ENCODE assay signal across 24 cellular contexts in genomic region chr2:229821353-229821752, GRCh38.
DNase-seq lines count a peak whose midpoint lies in the region; ATAC-seq, FAIRE-seq and TF ChIP-seq lines count a peak whose summit lies in the region.
"Had no signal": no experiment of that assay in that cellular context is flagged by ENCODE, and none has a peak within 500 bp of the region (broad histone marks: within the 10 kb centered on the region; RNA-seq: fewer than 3 reads in every experiment).

No MANE protein-coding gene starts in this region.

- peaks cover 16% of the 10 kb centered on the region for H3K36me3 ChIP-seq in cardiac muscle cell

- H3K9me3 Mint-ChIP-seq in activated B cell treated with CpG ODN at 0.5 μM for 24 hours: peaks cover 7% of the 10 kb centered on the region
- H3K9me3 Mint-ChIP-seq in stimulated activated effector memory CD8-positive, alpha-beta T cell treated with anti-CD3 and anti-CD28 coated beads, Interleukin-12 subunit alpha, Interleukin-12 subunit beta, amount 100 ng/mL, for 72 hours: no peaks in the 10 kb centered on the region

- intact Hi-C loops in Right ventricle myocardium inferior (cut with DNase I) (no loop called here), activated B cell treated with CpG ODN at 0.5 μM for 24 hours (cut with micrococcal nuclease) (loop anchor here (5.0 kb wide), 1 partner anchor 51 kb away; no protein-coding TSS in a partner anchor)

- no peak for TF ChIP-seq CTCF in cardiac muscle cell (IDR thresholded peaks at IDR 0.05; ENCODE audit: low read depth, low read length)
- no peak for TF ChIP-seq CTCF in activated B cell treated with CpG ODN at 0.5 μM for 24 hours (IDR thresholded peaks at IDR 0.05)

- DNase-seq in cardiac muscle cell (ENCODE audit: low read depth in 1 of 2, low spot score in 1 of 2) (no peak), Right ventricle myocardium inferior (ENCODE audit: missing footprints) (no peak), GM18507 (ENCODE audit: extremely low spot score, insufficient read length, low read depth) (no peak), activated B cell treated with CpG ODN at 0.5 μM for 24 hours (no peak), DMS 273 (lab: John Stamatoyannopoulos, UW; ENCODE audit: unreplicated experiment) (no peak), NCI-H2171 (lab: John Stamatoyannopoulos, UW) (no peak), NCI-H524 (lab: John Stamatoyannopoulos, UW) (no peak)
- no peak for DNase-seq in stimulated activated effector memory CD8-positive, alpha-beta T cell treated with anti-CD3 and anti-CD28 coated beads, Interleukin-12 subunit alpha, Interleukin-12 subunit beta, amount 100 ng/mL, for 72 hours (ENCODE audit: low spot score in 2 of 2)
- DNase-seq: activated naive CD8-positive, alpha-beta T cell treated with anti-CD3 and anti-CD28 coated beads, Interleukin-2, amount 10 ng/mL, durations not matched to agents 7 days and 5 days; dermis blood vessel endothelial cell; gastrocnemius medialis; IMR-90; left cardiac atrium; NCI-H1417; RPMI8226; stimulated activated CD4-positive, alpha-beta T cell treated with anti-CD3 and anti-CD28 coated beads, Interleukin-12 subunit alpha, Interleukin-12 subunit beta, amount 100 ng/mL, for 4 hours; stimulated activated naive CD4-positive, alpha-beta T cell; T-helper 1 cell; upper lobe of right lung had no signal

- POLR2A ChIA-PET in activated B cell treated with CpG ODN at 0.5 μM for 24 hours (lab: Charles Lee): no interaction called here

- CTCF ChIA-PET in activated B cell treated with CpG ODN at 0.5 μM for 24 hours (lab: Charles Lee): no interaction called here

- H3K4me1 Mint-ChIP-seq in activated B cell treated with CpG ODN at 0.5 μM for 24 hours: peaks cover 24% of the 10 kb centered on the region
- peaks cover 19% of the 10 kb centered on the region for H3K4me1 Mint-ChIP-seq in stimulated activated effector memory CD8-positive, alpha-beta T cell treated with anti-CD3 and anti-CD28 coated beads, Interleukin-12 subunit alpha, Interleukin-12 subunit beta, amount 100 ng/mL, for 72 hours

- H3K27ac ChIP-seq in cardiac muscle cell: peak overlapping the region; percentile 26
- H3K27ac ChIP-seq: gastrocnemius medialis, hepatocyte, suprapubic skin, upper lobe of right lung had no signal

- peaks cover 70% of the 10 kb centered on the region for H3K36me3 Mint-ChIP-seq in activated B cell treated with CpG ODN at 0.5 μM for 24 hours (ENCODE audit: low read depth)
- H3K36me3 Mint-ChIP-seq in stimulated activated effector memory CD8-positive, alpha-beta T cell treated with anti-CD3 and anti-CD28 coated beads, Interleukin-12 subunit alpha, Interleukin-12 subunit beta, amount 100 ng/mL, for 72 hours: peaks cover 86% of the 10 kb centered on the region

- FAIRE-seq in GM18507 (lab: Jason Lieb, UNC): peak; percentile 12
- FAIRE-seq: astrocyte, endometrium had no signal

- H3K27me3 ChIP-seq in cardiac muscle cell: no peaks in the 10 kb centered on the region
- H3K27me3 ChIP-seq: gastrocnemius medialis, hepatocyte, suprapubic skin, upper lobe of right lung had no signal

- ATAC-seq in Right ventricle myocardium inferior (no peak), activated B cell treated with CpG ODN at 0.5 μM for 24 hours (ENCODE audit: low read depth) (no peak)
- ATAC-seq in stimulated activated effector memory CD8-positive, alpha-beta T cell treated with anti-CD3 and anti-CD28 coated beads, Interleukin-12 subunit alpha, Interleukin-12 subunit beta, amount 100 ng/mL, for 72 hours: no peak
- ATAC-seq: gastrocnemius medialis, left cardiac atrium, sciatic nerve, upper lobe of right lung had no signal

- H3K4me1 ChIP-seq in cardiac muscle cell (ENCODE audit: low read depth): peaks cover 2% of the 10 kb centered on the region
- H3K4me1 ChIP-seq: gastrocnemius medialis, suprapubic skin, upper lobe of right lung had no signal

- peak overlapping the region; percentile 86 for H3K27ac Mint-ChIP-seq in activated B cell treated with CpG ODN at 0.5 μM for 24 hours
- H3K27ac Mint-ChIP-seq in stimulated activated effector memory CD8-positive, alpha-beta T cell treated with anti-CD3 and anti-CD28 coated beads, Interleukin-12 subunit alpha, Interleukin-12 subunit beta, amount 100 ng/mL, for 72 hours: no peak overlapping the region
- H3K27ac Mint-ChIP-seq: activated naive CD8-positive, alpha-beta T cell treated with anti-CD3 and anti-CD28 coated beads, Interleukin-2, amount 10 ng/mL, durations not matched to agents 7 days and 5 days had no signal

- no peak overlapping the region for H3K4me3 ChIP-seq in cardiac muscle cell
- H3K4me3 ChIP-seq: gastrocnemius medialis, hepatocyte, suprapubic skin, upper lobe of right lung had no signal

- H3K4me3 Mint-ChIP-seq in activated B cell treated with CpG ODN at 0.5 μM for 24 hours: no peak overlapping the region
- peak overlapping the region; percentile 19 for H3K4me3 Mint-ChIP-seq in stimulated activated effector memory CD8-positive, alpha-beta T cell treated with anti-CD3 and anti-CD28 coated beads, Interleukin-12 subunit alpha, Interleukin-12 subunit beta, amount 100 ng/mL, for 72 hours

- no peaks in the 10 kb centered on the region for H3K27me3 Mint-ChIP-seq in activated B cell treated with CpG ODN at 0.5 μM for 24 hours
- H3K27me3 Mint-ChIP-seq: activated naive CD8-positive, alpha-beta T cell treated with anti-CD3 and anti-CD28 coated beads, Interleukin-2, amount 10 ng/mL, durations not matched to agents 7 days and 5 days had no signal

- no peaks in the 10 kb centered on the region for H3K9me3 ChIP-seq in cardiac muscle cell (ENCODE audit: low read depth)
- H3K9me3 ChIP-seq: gastrocnemius medialis, suprapubic skin, upper lobe of right lung had no signal
